3 cellular contexts compared by ENCODE assay signal in the genomic region with DNA sequence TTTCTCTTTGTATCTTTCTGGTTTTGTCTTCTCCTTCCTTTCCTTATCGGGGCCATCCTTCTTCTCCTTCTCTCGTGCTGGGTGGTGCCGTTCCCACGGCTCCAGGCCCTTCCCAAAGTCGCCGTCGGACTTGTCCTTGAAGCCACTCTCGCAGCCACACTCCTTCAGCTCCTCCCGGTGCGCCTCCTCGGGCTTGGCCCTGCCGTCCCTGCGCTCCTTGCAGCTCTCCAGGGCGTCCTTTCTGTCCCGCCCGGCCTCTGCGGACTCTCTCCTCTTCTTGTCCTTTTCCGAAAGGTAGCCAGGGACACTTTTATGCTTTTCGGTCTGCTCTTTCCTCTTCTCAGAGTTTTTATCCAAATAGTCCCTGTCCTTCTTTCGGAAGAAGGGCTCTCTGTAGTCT.
TF ChIP-seq lines count a peak whose summit lies in the region.

No MANE protein-coding gene starts in this region.

TF ChIP-seq in HepG2, 621 proteins besides CTCF, POLR2A, EP300 and RAD21:
- TF ChIP-seq POLR2G (IDR thresholded peaks at IDR 0.05; ENCODE audit: low read depth, low read length) (peak; percentile 24; the same call in 1 of the 2 replicates), AGO2 (optimal IDR thresholded peaks at IDR 0.05; ENCODE audit: low read depth, low read length) (peak; percentile 64), RBM22 (optimal IDR thresholded peaks at IDR 0.05; ENCODE audit: low read length) (peak; percentile 94), NFYB (CRISPR knock-in tag; IDR thresholded peaks at IDR 0.05) (no peak), ZNF644 (CRISPR knock-in tag; IDR thresholded peaks at IDR 0.05; ENCODE audit: low read depth) (no peak)

TF ChIP-seq in GM23338, 12 proteins besides CTCF, POLR2A, EP300 and RAD21 (continues in another document):
- TF ChIP-seq EZH2phosphoT487 (IDR thresholded peaks at IDR 0.05; ENCODE audit: unreplicated experiment) (no peak), NANOG (IDR thresholded peaks at IDR 0.05; ENCODE audit: borderline replicate concordance) (no peak), STAT1 (IDR thresholded peaks at IDR 0.05; ENCODE audit: unreplicated experiment) (no peak), POLR2AphosphoS5 (IDR thresholded peaks at IDR 0.05; ENCODE audit: low read depth) (no peak), ZNF114 (CRISPR knock-in tag; IDR thresholded peaks at IDR 0.05) (no peak), JUNB (IDR thresholded peaks at IDR 0.05; ENCODE audit: unreplicated experiment) (no peak), CREB1 (CRISPR knock-in tag; IDR thresholded peaks at IDR 0.05; ENCODE audit: low read depth) (no peak), ZNF331 (CRISPR knock-in tag; IDR thresholded peaks at IDR 0.05; ENCODE audit: low read depth) (no peak)
- TF ChIP-seq, protein P1, sequence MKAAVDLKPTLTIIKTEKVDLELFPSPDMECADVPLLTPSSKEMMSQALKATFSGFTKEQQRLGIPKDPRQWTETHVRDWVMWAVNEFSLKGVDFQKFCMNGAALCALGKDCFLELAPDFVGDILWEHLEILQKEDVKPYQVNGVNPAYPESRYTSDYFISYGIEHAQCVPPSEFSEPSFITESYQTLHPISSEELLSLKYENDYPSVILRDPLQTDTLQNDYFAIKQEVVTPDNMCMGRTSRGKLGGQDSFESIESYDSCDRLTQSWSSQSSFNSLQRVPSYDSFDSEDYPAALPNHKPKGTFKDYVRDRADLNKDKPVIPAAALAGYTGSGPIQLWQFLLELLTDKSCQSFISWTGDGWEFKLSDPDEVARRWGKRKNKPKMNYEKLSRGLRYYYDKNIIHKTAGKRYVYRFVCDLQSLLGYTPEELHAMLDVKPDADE (IDR thresholded peaks at IDR 0.05): no peak
- TF ChIP-seq, protein P2, sequence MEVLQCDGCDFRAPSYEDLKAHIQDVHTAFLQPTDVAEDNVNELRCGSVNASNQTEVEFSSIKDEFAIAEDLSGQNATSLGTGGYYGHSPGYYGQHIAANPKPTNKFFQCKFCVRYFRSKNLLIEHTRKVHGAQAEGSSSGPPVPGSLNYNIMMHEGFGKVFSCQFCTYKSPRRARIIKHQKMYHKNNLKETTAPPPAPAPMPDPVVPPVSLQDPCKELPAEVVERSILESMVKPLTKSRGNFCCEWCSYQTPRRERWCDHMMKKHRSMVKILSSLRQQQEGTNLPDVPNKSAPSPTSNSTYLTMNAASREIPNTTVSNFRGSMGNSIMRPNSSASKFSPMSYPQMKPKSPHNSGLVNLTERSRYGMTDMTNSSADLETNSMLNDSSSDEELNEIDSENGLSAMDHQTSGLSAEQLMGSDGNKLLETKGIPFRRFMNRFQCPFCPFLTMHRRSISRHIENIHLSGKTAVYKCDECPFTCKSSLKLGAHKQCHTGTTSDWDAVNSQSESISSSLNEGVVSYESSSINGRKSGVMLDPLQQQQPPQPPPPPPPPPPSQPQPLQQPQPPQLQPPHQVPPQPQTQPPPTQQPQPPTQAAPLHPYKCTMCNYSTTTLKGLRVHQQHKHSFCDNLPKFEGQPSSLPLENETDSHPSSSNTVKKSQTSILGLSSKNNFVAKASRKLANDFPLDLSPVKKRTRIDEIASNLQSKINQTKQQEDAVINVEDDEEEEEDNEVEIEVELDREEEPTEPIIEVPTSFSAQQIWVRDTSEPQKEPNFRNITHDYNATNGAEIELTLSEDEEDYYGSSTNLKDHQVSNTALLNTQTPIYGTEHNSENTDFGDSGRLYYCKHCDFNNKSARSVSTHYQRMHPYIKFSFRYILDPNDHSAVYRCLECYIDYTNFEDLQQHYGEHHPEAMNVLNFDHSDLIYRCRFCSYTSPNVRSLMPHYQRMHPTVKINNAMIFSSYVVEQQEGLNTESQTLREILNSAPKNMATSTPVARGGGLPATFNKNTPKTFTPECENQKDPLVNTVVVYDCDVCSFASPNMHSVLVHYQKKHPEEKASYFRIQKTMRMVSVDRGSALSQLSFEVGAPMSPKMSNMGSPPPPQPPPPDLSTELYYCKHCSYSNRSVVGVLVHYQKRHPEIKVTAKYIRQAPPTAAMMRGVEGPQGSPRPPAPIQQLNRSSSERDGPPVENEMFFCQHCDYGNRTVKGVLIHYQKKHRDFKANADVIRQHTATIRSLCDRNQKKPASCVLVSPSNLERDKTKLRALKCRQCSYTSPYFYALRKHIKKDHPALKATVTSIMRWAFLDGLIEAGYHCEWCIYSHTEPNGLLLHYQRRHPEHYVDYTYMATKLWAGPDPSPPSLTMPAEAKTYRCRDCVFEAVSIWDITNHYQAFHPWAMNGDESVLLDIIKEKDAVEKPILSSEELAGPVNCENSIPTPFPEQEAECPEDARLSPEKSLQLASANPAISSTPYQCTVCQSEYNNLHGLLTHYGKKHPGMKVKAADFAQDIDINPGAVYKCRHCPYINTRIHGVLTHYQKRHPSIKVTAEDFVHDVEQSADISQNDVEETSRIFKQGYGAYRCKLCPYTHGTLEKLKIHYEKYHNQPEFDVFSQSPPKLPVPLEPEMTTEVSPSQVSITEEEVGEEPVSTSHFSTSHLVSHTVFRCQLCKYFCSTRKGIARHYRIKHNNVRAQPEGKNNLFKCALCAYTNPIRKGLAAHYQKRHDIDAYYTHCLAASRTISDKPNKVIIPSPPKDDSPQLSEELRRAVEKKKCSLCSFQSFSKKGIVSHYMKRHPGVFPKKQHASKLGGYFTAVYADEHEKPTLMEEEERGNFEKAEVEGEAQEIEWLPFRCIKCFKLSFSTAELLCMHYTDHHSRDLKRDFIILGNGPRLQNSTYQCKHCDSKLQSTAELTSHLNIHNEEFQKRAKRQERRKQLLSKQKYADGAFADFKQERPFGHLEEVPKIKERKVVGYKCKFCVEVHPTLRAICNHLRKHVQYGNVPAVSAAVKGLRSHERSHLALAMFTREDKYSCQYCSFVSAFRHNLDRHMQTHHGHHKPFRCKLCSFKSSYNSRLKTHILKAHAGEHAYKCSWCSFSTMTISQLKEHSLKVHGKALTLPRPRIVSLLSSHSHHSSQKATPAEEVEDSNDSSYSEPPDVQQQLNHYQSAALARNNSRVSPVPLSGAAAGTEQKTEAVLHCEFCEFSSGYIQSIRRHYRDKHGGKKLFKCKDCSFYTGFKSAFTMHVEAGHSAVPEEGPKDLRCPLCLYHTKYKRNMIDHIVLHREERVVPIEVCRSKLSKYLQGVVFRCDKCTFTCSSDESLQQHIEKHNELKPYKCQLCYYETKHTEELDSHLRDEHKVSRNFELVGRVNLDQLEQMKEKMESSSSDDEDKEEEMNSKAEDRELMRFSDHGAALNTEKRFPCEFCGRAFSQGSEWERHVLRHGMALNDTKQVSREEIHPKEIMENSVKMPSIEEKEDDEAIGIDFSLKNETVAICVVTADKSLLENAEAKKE (CRISPR knock-in tag; IDR thresholded peaks at IDR 0.05): no peak

TF ChIP-seq in K562, 482 proteins besides CTCF, POLR2A, EP300 and RAD21:
- 0 out of 2 replicates have a peak, but pooled peaks have one; percentile 34 for TF ChIP-seq MTA3 (IDR thresholded peaks at IDR 0.05; ENCODE audit: borderline replicate concordance)
- peak; percentile 74 for TF ChIP-seq POLR2G (IDR thresholded peaks at IDR 0.05; ENCODE audit: low read depth, low read length)
- TF ChIP-seq RBM22 (IDR thresholded peaks at IDR 0.05; ENCODE audit: low read depth, low read length, poor library complexity, severe bottlenecking): peak; percentile 85
- TF ChIP-seq RB1 (IDR thresholded peaks at IDR 0.05; ENCODE audit: low read depth): no peak
